In the genomic region with DNA sequence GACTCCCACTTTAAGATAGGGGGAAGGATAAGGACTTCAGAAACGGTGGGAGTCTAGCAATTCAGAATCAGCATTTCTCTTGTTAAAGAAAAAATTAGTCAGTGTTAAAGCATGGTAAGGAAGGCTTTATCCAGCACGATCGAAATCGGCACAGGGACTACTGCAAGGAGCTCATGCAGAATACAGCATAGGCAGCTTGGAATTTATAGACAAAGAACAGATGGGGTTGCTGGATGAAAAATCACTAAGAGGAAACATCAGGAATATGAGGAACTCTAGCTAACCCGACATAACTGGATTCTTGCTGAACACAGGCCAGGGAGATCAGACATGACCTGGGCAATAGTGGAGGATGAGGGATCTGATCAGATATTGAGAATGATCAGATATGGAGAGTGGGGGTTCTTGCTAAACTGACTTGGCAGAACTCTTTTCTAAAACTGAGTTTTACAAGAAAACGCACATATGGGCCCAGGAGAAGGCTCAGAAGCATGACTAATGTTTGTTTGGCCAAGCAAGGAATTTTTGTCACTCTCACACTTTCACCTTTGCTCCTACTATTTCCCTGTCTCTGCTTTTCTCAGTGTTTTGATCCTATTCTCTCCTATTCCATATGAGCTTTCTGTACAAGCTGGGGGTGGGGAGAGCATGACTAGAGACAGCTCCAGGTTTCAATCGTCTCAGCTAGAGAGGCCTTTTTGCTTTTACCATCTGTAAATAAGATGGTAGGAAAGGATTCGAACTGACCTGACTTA, we compare ENCODE assay signal across 25 cellular contexts. TPM values are rescaled to one million over a fixed set of nuclear protein-coding genes. Genes with fewer than 3 reads are reported as not detected.
DNase-seq lines count a peak whose midpoint lies in the region; ATAC-seq and TF ChIP-seq lines count a peak whose summit lies in the region.
"Had no signal": no experiment of that assay in that cellular context is flagged by ENCODE, and none has a peak within 500 bp of the region (broad histone marks: within the 10 kb centered on the region; RNA-seq: fewer than 3 reads in every experiment).

No MANE protein-coding gene starts in this region.

- H3K9ac ChIP-seq in parathyroid adenoma = no peak overlapping the region
- H3K9ac ChIP-seq: KMS-11 had no signal

- H3K4me3 ChIP-seq in fibroblast of mammary gland (ENCODE audit: control insufficient read depth, low read depth, low read length) = no peak overlapping the region
- H3K4me3 ChIP-seq in parathyroid adenoma (ENCODE audit: low read depth, low read length) = no peak overlapping the region
- H3K4me3 ChIP-seq: ascending aorta, esophagus squamous epithelium, left ventricle myocardium inferior, mucosa of descending colon had no signal

- H3K27ac Mint-ChIP-seq in stimulated activated naive B cell treated with anti-CD40 and anti-IgM and Interleukin-4, amounts not matched to agents 10 μg/mL and 1 μg/mL and 100 μg/mL, for 72 hours = no peak overlapping the region
- H3K27ac Mint-ChIP-seq: activated naive CD4-positive, alpha-beta T cell treated with anti-CD3 and anti-CD28 coated beads, Interleukin-2, amount 50 U/mL, for 72 hours; activated T-cell treated with anti-CD3 and anti-CD28 coated beads, Interleukin-2, amount 50 U/mL, for 72 hours; effector memory CD8-positive, alpha-beta T cell; T-cell had no signal

- ATAC-seq in stimulated activated naive B cell treated with anti-CD40 and anti-IgM and Interleukin-4, amounts not matched to agents 10 μg/mL and 1 μg/mL and 100 μg/mL, for 72 hours (replicated peaks) = no peak
- ATAC-seq: activated naive CD4-positive, alpha-beta T cell treated with anti-CD3 and anti-CD28 coated beads, Interleukin-2, amount 50 U/mL, for 72 hours; activated T-cell treated with anti-CD3 and anti-CD28 coated beads, Interleukin-2, amount 50 U/mL, for 72 hours; effector memory CD8-positive, alpha-beta T cell; right cardiac atrium; T-cell had no signal

- H3K4me1 Mint-ChIP-seq in stimulated activated naive B cell treated with anti-CD40 and anti-IgM and Interleukin-4, amounts not matched to agents 10 μg/mL and 1 μg/mL and 100 μg/mL, for 72 hours = peaks cover 7 to 22% of the 10 kb centered on the region in 2 donors

- H3K27ac ChIP-seq in parathyroid adenoma = no peak overlapping the region
- H3K27ac ChIP-seq: ascending aorta, esophagus squamous epithelium, KMS-11, left ventricle myocardium inferior, neutrophil had no signal

- H3K27me3 Mint-ChIP-seq in stimulated activated naive B cell treated with anti-CD40 and anti-IgM and Interleukin-4, amounts not matched to agents 10 μg/mL and 1 μg/mL and 100 μg/mL, for 72 hours = peaks cover 0 to 7% of the 10 kb centered on the region in 2 donors

- H3K79me2 ChIP-seq in parathyroid adenoma = no peaks in the 10 kb centered on the region

- H3K4me1 ChIP-seq in parathyroid adenoma = peaks cover 10% of the 10 kb centered on the region

- DNase-seq in EH (ENCODE audit: low read depth) = peak; percentile 23
- DNase-seq in HT1080 (ENCODE audit: low read depth) = peak; percentile 28
- DNase-seq in fibroblast of mammary gland (ENCODE audit: low read depth) = peak; percentile 53
- no peak for DNase-seq in activated naive CD4-positive, alpha-beta T cell treated with Interleukin-2 at 50 U/mL for 16 hours
- DNase-seq in stimulated activated naive B cell treated with anti-CD40 and anti-IgM and Interleukin-4, amounts not matched to agents 10 μg/mL and 1 μg/mL and 100 μg/mL, for 72 hours = no peak
- DNase-seq in GOT3 (lab: John Stamatoyannopoulos, UW) = no peak
- DNase-seq: activated CD4-positive, alpha-beta T cell treated with anti-CD3 and anti-CD28 coated beads for 1 hour; activated T-cell treated with anti-CD3 and anti-CD28 coated beads, Interleukin-2, amount 50 U/mL, for 72 hours; effector memory CD8-positive, alpha-beta T cell; esophagus squamous epithelium; GF-D8; left ventricle myocardium inferior; mucosa of descending colon; NCI-H2029; NCI-H69; OCI-M1; right cardiac atrium; SHP77 treated with DMSO at 0.1 percent for 48 hours; T-cell had no signal

- no peaks in the 10 kb centered on the region for H3K36me3 ChIP-seq in parathyroid adenoma (ENCODE audit: control insufficient read depth, insufficient read depth, low read length)
- H3K36me3 ChIP-seq: ascending aorta, esophagus squamous epithelium, left ventricle myocardium inferior, neutrophil had no signal

- H3K36me3 Mint-ChIP-seq in stimulated activated naive B cell treated with anti-CD40 and anti-IgM and Interleukin-4, amounts not matched to agents 10 μg/mL and 1 μg/mL and 100 μg/mL, for 72 hours = no peaks in the 10 kb centered on the region
- H3K36me3 Mint-ChIP-seq: T-cell had no signal

- no peaks in the 10 kb centered on the region for H3K9me3 ChIP-seq in parathyroid adenoma (ENCODE audit: control insufficient read depth, low read length)
- H3K9me3 ChIP-seq: ascending aorta, esophagus squamous epithelium, left ventricle myocardium inferior, mucosa of descending colon, neutrophil had no signal

- no peaks in the 10 kb centered on the region for H3K9me3 Mint-ChIP-seq in stimulated activated naive B cell treated with anti-CD40 and anti-IgM and Interleukin-4, amounts not matched to agents 10 μg/mL and 1 μg/mL and 100 μg/mL, for 72 hours
- H3K9me3 Mint-ChIP-seq: activated naive CD4-positive, alpha-beta T cell treated with anti-CD3 and anti-CD28 coated beads, Interleukin-2, amount 50 U/mL, for 72 hours; activated T-cell treated with anti-CD3 and anti-CD28 coated beads, Interleukin-2, amount 50 U/mL, for 72 hours; effector memory CD8-positive, alpha-beta T cell; T-cell had no signal

- no peaks in the 10 kb centered on the region for H3K27me3 ChIP-seq in parathyroid adenoma (ENCODE audit: control insufficient read depth, insufficient read depth, low read length)
- H3K27me3 ChIP-seq: ascending aorta had no signal

- H3K4me2 ChIP-seq in parathyroid adenoma (ENCODE audit: low read length) = no peak overlapping the region
- H3K4me2 ChIP-seq: KMS-11 had no signal

- H3K4me3 Mint-ChIP-seq in stimulated activated naive B cell treated with anti-CD40 and anti-IgM and Interleukin-4, amounts not matched to agents 10 μg/mL and 1 μg/mL and 100 μg/mL, for 72 hours = no peak overlapping the region
- H3K4me3 Mint-ChIP-seq: activated T-cell treated with anti-CD3 and anti-CD28 coated beads, Interleukin-2, amount 50 U/mL, for 72 hours; effector memory CD8-positive, alpha-beta T cell; T-cell had no signal

- TF ChIP-seq CTCF in fibroblast of mammary gland (conservative IDR thresholded peaks at IDR 0.05; ENCODE audit: control insufficient read depth, insufficient read depth, low read depth, low read length) = no peak
- TF ChIP-seq CTCF in parathyroid adenoma (IDR thresholded peaks at IDR 0.05) = no peak

- H2AFZ ChIP-seq in parathyroid adenoma = peak overlapping the region; percentile 70

RNA-seq across cellular contexts. Expression of gene PLCH1, which starts 3.9 kb away (rescaled TPM):
- total RNA-seq in HT1080 (2014; rRNA removed; shearing (Covaris generic)) = 0.37 and 0.53 TPM in 2 replicates
- 0.42 and 0.58 TPM in 2 replicates for polyA plus RNA-seq in HT1080 (2015; cell fraction: cytosol; rRNA removed)
- polyA plus RNA-seq in HT1080 (2015; cell fraction: nucleus; rRNA removed) = 0.62 and 1.3 TPM in 2 replicates
- total RNA-seq: ascending aorta, glomerular endothelial cell had no signal

RNA-seq across cellular contexts. Expression of gene C3orf33, which starts 57.3 kb away (rescaled TPM):
- total RNA-seq in HT1080 (2014; rRNA removed; shearing (Covaris generic)) = 3.1 and 3.8 TPM in 2 replicates
- 3.4 and 4.1 TPM in 2 replicates for polyA plus RNA-seq in HT1080 (2015; cell fraction: cytosol; rRNA removed)
- polyA plus RNA-seq in HT1080 (2015; cell fraction: nucleus; rRNA removed) = 2.4 and 4.6 TPM in 2 replicates
- total RNA-seq: ascending aorta had no signal

Comparison
In these comparisons a context has a peak if more than half of its experiments do, and no peak if none do; other contexts are left out.
1. DNase-seq: peak in EH (single experiment), HT1080 (single experiment) and fibroblast of mammary gland (single experiment); none in activated naive CD4-positive, alpha-beta T cell treated with Interleukin-2 at 50 U/mL for 16 hours (single experiment), stimulated activated naive B cell treated with anti-CD40 and anti-IgM and Interleukin-4, amounts not matched to agents 10 μg/mL and 1 μg/mL and 100 μg/mL, for 72 hours (single experiment) and GOT3 (single experiment).